In the genomic region with DNA sequence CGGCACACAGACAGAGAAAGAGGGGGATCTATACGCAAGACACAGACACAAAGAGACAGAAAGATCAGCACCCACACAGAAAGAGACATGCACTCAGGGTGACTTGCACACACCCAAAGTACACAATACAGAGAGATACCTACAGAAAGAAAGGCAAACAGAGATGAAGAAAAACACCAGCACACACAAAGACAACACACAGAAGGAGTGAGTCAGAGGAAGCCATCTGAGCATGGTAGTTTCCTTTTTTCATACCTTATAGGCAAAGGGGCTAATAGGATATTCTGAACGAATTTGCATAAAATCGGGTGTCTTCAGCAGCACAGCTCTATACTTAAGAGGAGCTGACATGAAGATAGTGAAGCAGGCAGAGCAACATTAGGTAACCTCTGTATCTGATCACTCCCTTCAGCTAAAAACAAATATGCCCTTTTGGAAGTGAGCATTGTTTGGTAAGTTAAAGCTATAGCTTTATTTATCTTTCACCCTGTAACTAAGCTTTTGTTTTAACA, we compare ENCODE assay signal across 9 cellular contexts.
A peak's percentile ranks its signal among the peaks of the same experiment; 100 is the strongest.
DNase-seq lines count a peak whose midpoint lies in the region; ATAC-seq, FAIRE-seq and TF ChIP-seq lines count a peak whose summit lies in the region.
"Had no signal": no experiment of that assay in that cellular context is flagged by ENCODE, and none has a peak within 500 bp of the region (broad histone marks: within the 10 kb centered on the region; RNA-seq: fewer than 3 reads in every experiment).

No MANE protein-coding gene starts in this region.

- 0 out of 2 replicates have a peak, but pooled peaks cover 3% of the 10 kb centered on the region for H4K20me1 ChIP-seq in GM23338 (replicated peaks; ENCODE audit: insufficient read depth)
- H4K20me1 ChIP-seq in HepG2 (ENCODE audit: insufficient read depth, low read length) = no peaks in the 10 kb centered on the region

- no peaks in the 10 kb centered on the region for H3K9me3 ChIP-seq in HepG2 (ENCODE audit: low read length)
- no peaks in the 10 kb centered on the region for H3K9me3 ChIP-seq in upper lobe of left lung

- TF ChIP-seq POLR2A in Raji (IDR thresholded peaks at IDR 0.05; ENCODE audit: insufficient read depth, low read depth, low read length) = peak; percentile 30; the same call in 1 of the 2 replicates
- TF ChIP-seq POLR2A in HepG2 (IDR thresholded peaks at IDR 0.05; ENCODE audit: insufficient read depth in 1 of 2, low read depth in 2 of 2, low read length in 2 of 2) = no peak
- no peak for TF ChIP-seq POLR2A in upper lobe of left lung (IDR thresholded peaks at IDR 0.05)

- H3K4me2 ChIP-seq in GM23338 (peak overlapping the region; percentile 46), HepG2 (ENCODE audit: low read depth, low read length) (peak overlapping the region; percentile 75)

- CTCF ChIA-PET in HepG2 (lab: Yijun Ruan, JAX; ENCODE audit: low intra/inter-chr PET ratio, low total read pairs) = no interaction called here

- peaks cover 3% of the 10 kb centered on the region for H3K36me3 ChIP-seq in GM23338 (ENCODE audit: insufficient read depth)
- peaks cover 1 to 36% of the 10 kb centered on the region in 2 experiments for H3K36me3 ChIP-seq in HepG2 (replicated peaks in 1 of 2; ENCODE audit: control insufficient read depth in 1 of 2, insufficient read depth in 2 of 2, low read length in 2 of 2)
- peaks cover 0 to 19% (median 3%) of the 10 kb centered on the region in 4 donors for H3K36me3 ChIP-seq in upper lobe of left lung

- ATAC-seq in GM23338 (peak; percentile 23; the same call in 1 of the 3 replicates), HepG2 (peak; percentile 97), upper lobe of left lung (ENCODE audit: low FRiP score in 2 of 2) (no peak), HG03108 (IDR thresholded peaks at IDR 0.05; ENCODE audit: unreplicated experiment) (no peak)

- H3K27ac ChIP-seq in GM23338 (ENCODE audit: low read depth) (peak overlapping the region; percentile 20), HepG2 (ENCODE audit: extremely low read length, insufficient read depth, low read length) (peak overlapping the region; percentile 82), upper lobe of left lung (no peak overlapping the region)

- intact Hi-C loops in HepG2 (cut with micrococcal nuclease; ENCODE audit: unreplicated experiment) = no loop called here

- no peaks in the 10 kb centered on the region for H3K27me3 Mint-ChIP-seq in GM23338 (ENCODE audit: insufficient read depth, low read depth, poor library complexity)

- no peak for FAIRE-seq in HepG2 (lab: Jason Lieb, UNC)

- in situ Hi-C loops in HepG2 (cut with HindIII; ENCODE audit: extremely low pct_ligation_motif_present, low pct_unique_long_range_greater_than_20kb) = no loop called here

- peaks cover 17% of the 10 kb centered on the region for H3K4me1 Mint-ChIP-seq in GM23338

- peak overlapping the region; percentile 36 for H3K9ac ChIP-seq in HepG2 (ENCODE audit: insufficient read depth, low read depth, low read length)

- BruUV-seq in HepG2 (replicated peaks; lab: Mats Ljungman, UMichigan) = no TSS peak

- TF ChIP-seq EP300 in HepG2 (IDR thresholded peaks at IDR 0.05; ENCODE audit: low read depth in 2 of 2, low read length in 2 of 2) (peak in 1 of 2 experiments; percentile 57; a peak in 2 of 4 replicates), HepG2 (CRISPR knock-in tag; IDR thresholded peaks at IDR 0.05; ENCODE audit: borderline replicate concordance) (no peak; the same call in 1 of the 2 replicates), upper lobe of left lung (IDR thresholded peaks at IDR 0.05) (no peak)

- H3K4me3 Mint-ChIP-seq in GM23338 = no peak overlapping the region

- no peaks in the 10 kb centered on the region for H3K9me2 ChIP-seq in GM23338 (ENCODE audit: insufficient read depth)

- no peaks in the 10 kb centered on the region for H3K9me3 Mint-ChIP-seq in GM23338

- H3K27me3 ChIP-seq in GM23338 (ENCODE audit: insufficient read depth) = no peaks in the 10 kb centered on the region
- no peaks in the 10 kb centered on the region for H3K27me3 ChIP-seq in HepG2 (ENCODE audit: control insufficient read depth in 1 of 2, insufficient read depth in 2 of 2, low read length in 2 of 2)
- no peaks in the 10 kb centered on the region for H3K27me3 ChIP-seq in upper lobe of left lung

- no peak overlapping the region for H2AFZ ChIP-seq in GM23338
- no peak overlapping the region for H2AFZ ChIP-seq in HepG2 (ENCODE audit: low read length)

- H3K4me3 ChIP-seq in GM23338 (no peak overlapping the region), HepG2 (replicated peaks in 1 of 3; ENCODE audit: insufficient read depth in 1 of 3, low read depth in 2 of 3, low read length in 3 of 3) (peak overlapping the region in 2 of 3 experiments; percentile 44 to 46; a peak in 3 of 6 replicates), upper lobe of left lung (no peak overlapping the region)
- H3K4me3 ChIP-seq: skin epidermis had no signal

- POLR2A ChIA-PET in HepG2 (lab: Yijun Ruan, JAX) = interaction anchor here (1.1 kb wide), 1 partner anchor 79 kb away, joined by 4 read pairs; no protein-coding TSS in a partner anchor

- DNase-seq in GM10266 (ENCODE audit: extremely low spot score) = peak; percentile 38
- no peak for DNase-seq in GM23338 (ENCODE audit: low spot score)
- DNase-seq in HepG2 (ENCODE audit: low spot score) = peak; percentile 93
- no peak for DNase-seq in upper lobe of left lung
- DNase-seq in MV-4-11 (lab: John Stamatoyannopoulos, UW) = no peak
- DNase-seq in cerebellar nuclear complex (lab: John Stamatoyannopoulos, UW) = no peak

- peaks cover 24% of the 10 kb centered on the region for H3K36me3 Mint-ChIP-seq in GM23338 (ENCODE audit: low read depth)

- WGBS in HepG2 (ENCODE audit: low lambda C conversion rate) = 7% methylated on average over 4 of the region's 4 CpGs
- 85 to 87% methylated on average over 4 of the region's 4 CpGs for WGBS in upper lobe of left lung, 2 donors

- H3K4me1 ChIP-seq in GM23338 (ENCODE audit: insufficient read depth) (peaks cover 19% of the 10 kb centered on the region), HepG2 (ENCODE audit: insufficient read depth, low read length) (peaks cover 31% of the 10 kb centered on the region), upper lobe of left lung (no peaks in the 10 kb centered on the region)

- H3K27ac Mint-ChIP-seq in GM23338 = peak overlapping the region; percentile 39

- TF ChIP-seq CTCF in GM10266 (IDR thresholded peaks at IDR 0.05; ENCODE audit: control insufficient read depth, insufficient read depth, low read depth, missing control alignments) = no peak
- no peak for TF ChIP-seq CTCF in GM23338 (conservative IDR thresholded peaks at IDR 0.05; ENCODE audit: low read depth in 2 of 2)
- TF ChIP-seq CTCF in HepG2 (CRISPR knock-in tag; IDR thresholded peaks at IDR 0.05) = no peak
- TF ChIP-seq CTCF in upper lobe of left lung (IDR thresholded peaks at IDR 0.05) = no peak

- no peak for TF ChIP-seq RAD21 in HepG2 (CRISPR knock-in tag; IDR thresholded peaks at IDR 0.05)

- H3K79me2 ChIP-seq in GM23338 (replicated peaks; ENCODE audit: insufficient read depth) (no peaks in the 10 kb centered on the region), HepG2 (ENCODE audit: insufficient read depth, low read length) (no peaks in the 10 kb centered on the region)

- H3F3A ChIP-seq in GM23338 (replicated peaks; ENCODE audit: low read depth) = 0 out of 2 replicates have a peak, but pooled peaks cover 12% of the 10 kb centered on the region

TF ChIP-seq in GM23338, 12 proteins besides CTCF, POLR2A, EP300 and RAD21:
- TF ChIP-seq NANOG (IDR thresholded peaks at IDR 0.05; ENCODE audit: borderline replicate concordance) = no peak
- no peak for TF ChIP-seq ZNF114 (CRISPR knock-in tag; IDR thresholded peaks at IDR 0.05)
- no peak for TF ChIP-seq JUNB (IDR thresholded peaks at IDR 0.05; ENCODE audit: unreplicated experiment)
- TF ChIP-seq EZH2phosphoT487 (IDR thresholded peaks at IDR 0.05; ENCODE audit: unreplicated experiment) = no peak
- TF ChIP-seq ZNF331 (CRISPR knock-in tag; IDR thresholded peaks at IDR 0.05; ENCODE audit: low read depth) = no peak
TF ChIP-seq in GM23338: peak in this region for 0.

TF ChIP-seq in HepG2, 621 proteins besides CTCF, POLR2A, EP300 and RAD21 (continues in another document):
- TF ChIP-seq, protein P1, sequence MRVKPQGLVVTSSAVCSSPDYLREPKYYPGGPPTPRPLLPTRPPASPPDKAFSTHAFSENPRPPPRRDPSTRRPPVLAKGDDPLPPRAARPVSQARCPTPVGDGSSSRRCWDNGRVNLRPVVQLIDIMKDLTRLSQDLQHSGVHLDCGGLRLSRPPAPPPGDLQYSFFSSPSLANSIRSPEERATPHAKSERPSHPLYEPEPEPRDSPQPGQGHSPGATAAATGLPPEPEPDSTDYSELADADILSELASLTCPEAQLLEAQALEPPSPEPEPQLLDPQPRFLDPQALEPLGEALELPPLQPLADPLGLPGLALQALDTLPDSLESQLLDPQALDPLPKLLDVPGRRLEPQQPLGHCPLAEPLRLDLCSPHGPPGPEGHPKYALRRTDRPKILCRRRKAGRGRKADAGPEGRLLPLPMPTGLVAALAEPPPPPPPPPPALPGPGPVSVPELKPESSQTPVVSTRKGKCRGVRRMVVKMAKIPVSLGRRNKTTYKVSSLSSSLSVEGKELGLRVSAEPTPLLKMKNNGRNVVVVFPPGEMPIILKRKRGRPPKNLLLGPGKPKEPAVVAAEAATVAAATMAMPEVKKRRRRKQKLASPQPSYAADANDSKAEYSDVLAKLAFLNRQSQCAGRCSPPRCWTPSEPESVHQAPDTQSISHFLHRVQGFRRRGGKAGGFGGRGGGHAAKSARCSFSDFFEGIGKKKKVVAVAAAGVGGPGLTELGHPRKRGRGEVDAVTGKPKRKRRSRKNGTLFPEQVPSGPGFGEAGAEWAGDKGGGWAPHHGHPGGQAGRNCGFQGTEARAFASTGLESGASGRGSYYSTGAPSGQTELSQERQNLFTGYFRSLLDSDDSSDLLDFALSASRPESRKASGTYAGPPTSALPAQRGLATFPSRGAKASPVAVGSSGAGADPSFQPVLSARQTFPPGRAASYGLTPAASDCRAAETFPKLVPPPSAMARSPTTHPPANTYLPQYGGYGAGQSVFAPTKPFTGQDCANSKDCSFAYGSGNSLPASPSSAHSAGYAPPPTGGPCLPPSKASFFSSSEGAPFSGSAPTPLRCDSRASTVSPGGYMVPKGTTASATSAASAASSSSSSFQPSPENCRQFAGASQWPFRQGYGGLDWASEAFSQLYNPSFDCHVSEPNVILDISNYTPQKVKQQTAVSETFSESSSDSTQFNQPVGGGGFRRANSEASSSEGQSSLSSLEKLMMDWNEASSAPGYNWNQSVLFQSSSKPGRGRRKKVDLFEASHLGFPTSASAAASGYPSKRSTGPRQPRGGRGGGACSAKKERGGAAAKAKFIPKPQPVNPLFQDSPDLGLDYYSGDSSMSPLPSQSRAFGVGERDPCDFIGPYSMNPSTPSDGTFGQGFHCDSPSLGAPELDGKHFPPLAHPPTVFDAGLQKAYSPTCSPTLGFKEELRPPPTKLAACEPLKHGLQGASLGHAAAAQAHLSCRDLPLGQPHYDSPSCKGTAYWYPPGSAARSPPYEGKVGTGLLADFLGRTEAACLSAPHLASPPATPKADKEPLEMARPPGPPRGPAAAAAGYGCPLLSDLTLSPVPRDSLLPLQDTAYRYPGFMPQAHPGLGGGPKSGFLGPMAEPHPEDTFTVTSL (CRISPR knock-in tag; IDR thresholded peaks at IDR 0.05; ENCODE audit: borderline replicate concordance) = peak; percentile 70; the same call in 1 of the 2 replicates
- TF ChIP-seq SAP130 (CRISPR knock-in tag; IDR thresholded peaks at IDR 0.05; ENCODE audit: low read depth) = peak; percentile 70

Comparison
In these comparisons a context has a peak if more than half of its experiments do, and no peak if none do; other contexts are left out.
1. DNase-seq: peak in GM10266 (single experiment) and HepG2 (single experiment); none in GM23338 (single experiment), upper lobe of left lung (0 of 2), MV-4-11 (single experiment) and cerebellar nuclear complex (0 of 2).
2. ATAC-seq: peak in GM23338 (single experiment) and HepG2 (single experiment); none in upper lobe of left lung (0 of 2) and HG03108 (single experiment).
3. H3K27ac ChIP-seq: peak in GM23338 (single experiment) and HepG2 (single experiment); none in upper lobe of left lung (0 of 4).
4. H3K4me3 ChIP-seq: peak in HepG2 (2 of 3); none in GM23338 (single experiment) and upper lobe of left lung (0 of 4).